10 cellular contexts compared by ENCODE assay signal in the genomic region with DNA sequence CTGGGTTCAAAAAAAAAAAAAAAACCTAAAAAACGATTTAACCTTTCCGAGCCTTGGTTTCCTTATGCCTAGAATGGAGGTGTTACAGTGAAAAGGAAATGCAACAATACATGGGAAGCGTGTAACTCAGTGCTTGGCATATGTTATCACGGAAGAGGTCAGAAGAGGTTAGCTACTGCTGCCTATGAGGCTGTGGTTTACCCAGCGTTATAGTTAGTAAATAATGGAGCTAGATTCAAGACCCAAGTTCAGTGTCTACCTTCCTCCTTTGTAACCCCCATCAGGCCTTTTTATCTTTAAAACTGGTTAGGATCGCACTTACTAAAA. TPM values are rescaled to one million over a fixed set of nuclear protein-coding genes. Genes with fewer than 3 reads are reported as not detected.
A peak's percentile ranks its signal among the peaks of the same experiment; 100 is the strongest.
DNase-seq lines count a peak whose midpoint lies in the region; ATAC-seq, FAIRE-seq and TF ChIP-seq lines count a peak whose summit lies in the region.
"Had no signal": no experiment of that assay in that cellular context is flagged by ENCODE, and none has a peak within 500 bp of the region (broad histone marks: within the 10 kb centered on the region; RNA-seq: fewer than 3 reads in every experiment).

No MANE protein-coding gene starts in this region.

- no peaks in the 10 kb centered on the region for H4K20me1 ChIP-seq in DND-41 (ENCODE audit: insufficient read depth, low read length)

- TF ChIP-seq CTCF in DND-41 (IDR thresholded peaks at IDR 0.05; ENCODE audit: borderline replicate concordance, extremely low read depth, low read length, poor library complexity, severe bottlenecking) (no peak), Peyer's patch (IDR thresholded peaks at IDR 0.05) (no peak), pancreas (IDR thresholded peaks at IDR 0.05) (no peak)

- H2AFZ ChIP-seq in DND-41 (ENCODE audit: low read depth, low read length): peak overlapping the region; percentile 89

- DNase-seq in DND-41: no peak
- no peak for DNase-seq in Peyer's patch
- DNase-seq in pancreas: no peak
- DNase-seq in substantia nigra (lab: John Stamatoyannopoulos, UW): no peak
- DNase-seq in effector CD4-positive, alpha-beta T cell: no peak
- DNase-seq in ureter (ENCODE audit: low spot score): no peak
- DNase-seq: OCI-M1 had no signal

- H3K4me2 ChIP-seq in DND-41 (ENCODE audit: insufficient read depth, low read length): peak overlapping the region; percentile 96

- H3K9ac ChIP-seq in DND-41 (ENCODE audit: low read depth, low read length): peak overlapping the region; percentile 69

- H3K4me1 ChIP-seq in DND-41 (ENCODE audit: insufficient read depth, low read length) (peaks cover 26% of the 10 kb centered on the region), Peyer's patch (peaks cover 0 to 8% (median under 1%) of the 10 kb centered on the region in 4 donors), esophagus (ENCODE audit: control insufficient read depth in 2 of 2, insufficient read depth in 2 of 2, low read length in 1 of 2) (peaks cover 0 to 2% of the 10 kb centered on the region in 2 donors), pancreas (peaks cover 15 to 24% (median 22%) of the 10 kb centered on the region in 3 donors)

- 19 to 23% methylated on average over 6 of the region's 6 CpGs for WGBS in esophagus, 2 donors
- 6 to 8% methylated on average over 6 of the region's 6 CpGs for WGBS in pancreas, 2 donors

- TF ChIP-seq POLR2A in Peyer's patch (IDR thresholded peaks at IDR 0.05): no peak

- intact Hi-C loops in pancreas (cut with DNase I): no loop called here

- H3K4me3 ChIP-seq in DND-41 (ENCODE audit: low read depth in 1 of 2, low read length in 2 of 2) (peak overlapping the region; percentile 87 to 90), Peyer's patch (peak overlapping the region; percentile 83 to 97 (median 92)), esophagus (ENCODE audit: low read depth in 1 of 2, low read length in 2 of 2) (peak overlapping the region; percentile 77 to 100), pancreas (peak overlapping the region; percentile 82 to 95 (median 92))

- no peaks in the 10 kb centered on the region for H3K9me3 ChIP-seq in DND-41 (ENCODE audit: insufficient read depth, low read length, severe bottlenecking)
- no peaks in the 10 kb centered on the region for H3K9me3 ChIP-seq in Peyer's patch
- no peaks in the 10 kb centered on the region for H3K9me3 ChIP-seq in esophagus (ENCODE audit: control insufficient read depth in 2 of 2, insufficient read depth in 1 of 2, low read depth in 1 of 2, low read length in 1 of 2)
- H3K9me3 ChIP-seq in pancreas: no peaks in the 10 kb centered on the region

- FAIRE-seq in pancreas (lab: Jason Lieb, UNC): no peak
- FAIRE-seq: islet of Langerhans had no signal

- H3K36me3 ChIP-seq in DND-41 (ENCODE audit: insufficient read depth, low read length): 0 out of 2 replicates have a peak, but pooled peaks cover under 1% of the 10 kb centered on the region
- peaks cover 0 to 6% (median 0%) of the 10 kb centered on the region in 3 donors for H3K36me3 ChIP-seq in Peyer's patch
- peaks cover 0 to under 1% of the 10 kb centered on the region in 2 donors for H3K36me3 ChIP-seq in esophagus (ENCODE audit: control insufficient read depth in 2 of 2, insufficient read depth in 2 of 2, low read length in 1 of 2)
- H3K36me3 ChIP-seq in pancreas: peaks cover 0 to under 1% (median 0%) of the 10 kb centered on the region in 3 donors

- H3K27ac ChIP-seq in DND-41 (ENCODE audit: low read length) (no peak overlapping the region; the same call in 1 of the 2 replicates), Peyer's patch (peak overlapping the region in 3 of 4 donors; percentile 71 to 86 (median 85)), esophagus (ENCODE audit: low read depth in 2 of 2, low read length in 1 of 2) (peak overlapping the region in 1 of 2 donors; percentile 85), pancreas (peak overlapping the region in 2 of 4 donors; percentile 57 to 75), substantia nigra (ENCODE audit: low read depth, low read length, poor library complexity, severe bottlenecking) (no peak overlapping the region)

- H3K79me2 ChIP-seq in DND-41 (ENCODE audit: insufficient read depth, low read length): 0 out of 2 replicates have a peak, but pooled peaks cover 2% of the 10 kb centered on the region

- H3K27me3 ChIP-seq in DND-41 (ENCODE audit: insufficient read depth, low read length, poor library complexity): peaks cover 4% of the 10 kb centered on the region
- no peaks in the 10 kb centered on the region for H3K27me3 ChIP-seq in Peyer's patch
- no peaks in the 10 kb centered on the region for H3K27me3 ChIP-seq in esophagus (ENCODE audit: control insufficient read depth in 1 of 2, insufficient read depth in 2 of 2, low read length in 2 of 2)
- no peaks in the 10 kb centered on the region for H3K27me3 ChIP-seq in pancreas

- ATAC-seq in DND-41 (ENCODE audit: insufficient read depth, low read depth): no peak
- ATAC-seq in pancreas: no peak
- ATAC-seq in GM21529 (IDR thresholded peaks at IDR 0.05; ENCODE audit: unreplicated experiment): no peak

RNA-seq across cellular contexts. Expression of a gene that starts 0.8 kb away (rescaled TPM):
- total RNA-seq in Peyer's patch (10 to 100 TPM; 23.9 to 42.8 (median 33.6) TPM), pancreas (10 to 100 TPM; 11.4 to 19.3 (median 14.2) TPM), ureter (39.9 TPM)
- polyA plus RNA-seq in esophagus (10 to 100 TPM; 25.2 to 27.7 TPM), pancreas (10 to 100 TPM; 43.2 to 46.3 TPM)

RNA-seq across cellular contexts. Expression of a gene that starts 4.6 kb away (rescaled TPM):
- 1 to 10 TPM; 4.2 to 9.2 (median 6.4) TPM for total RNA-seq in Peyer's patch
- 1 to 10 TPM; 2.8 to 3.9 TPM for polyA plus RNA-seq in esophagus
- 10 to 100 TPM; 11.6 to 57.2 (median 42.2) TPM for total RNA-seq in pancreas
- polyA plus RNA-seq in pancreas: 10 to 100 TPM; 22.3 to 25.7 TPM
- 315 TPM for total RNA-seq in ureter

Comparison
In these comparisons a context has a peak if more than half of its experiments do, and no peak if none do; other contexts are left out.
1. H3K27ac ChIP-seq: peak in Peyer's patch (3 of 4); none in DND-41 (single experiment) and substantia nigra (single experiment).
2. Peak in every context shown above with its lines, with median percentiles within 50 percentile points of each other: H3K4me3 ChIP-seq.